Comparison of ENCODE assay signal across 8 cellular contexts in the genomic region with DNA sequence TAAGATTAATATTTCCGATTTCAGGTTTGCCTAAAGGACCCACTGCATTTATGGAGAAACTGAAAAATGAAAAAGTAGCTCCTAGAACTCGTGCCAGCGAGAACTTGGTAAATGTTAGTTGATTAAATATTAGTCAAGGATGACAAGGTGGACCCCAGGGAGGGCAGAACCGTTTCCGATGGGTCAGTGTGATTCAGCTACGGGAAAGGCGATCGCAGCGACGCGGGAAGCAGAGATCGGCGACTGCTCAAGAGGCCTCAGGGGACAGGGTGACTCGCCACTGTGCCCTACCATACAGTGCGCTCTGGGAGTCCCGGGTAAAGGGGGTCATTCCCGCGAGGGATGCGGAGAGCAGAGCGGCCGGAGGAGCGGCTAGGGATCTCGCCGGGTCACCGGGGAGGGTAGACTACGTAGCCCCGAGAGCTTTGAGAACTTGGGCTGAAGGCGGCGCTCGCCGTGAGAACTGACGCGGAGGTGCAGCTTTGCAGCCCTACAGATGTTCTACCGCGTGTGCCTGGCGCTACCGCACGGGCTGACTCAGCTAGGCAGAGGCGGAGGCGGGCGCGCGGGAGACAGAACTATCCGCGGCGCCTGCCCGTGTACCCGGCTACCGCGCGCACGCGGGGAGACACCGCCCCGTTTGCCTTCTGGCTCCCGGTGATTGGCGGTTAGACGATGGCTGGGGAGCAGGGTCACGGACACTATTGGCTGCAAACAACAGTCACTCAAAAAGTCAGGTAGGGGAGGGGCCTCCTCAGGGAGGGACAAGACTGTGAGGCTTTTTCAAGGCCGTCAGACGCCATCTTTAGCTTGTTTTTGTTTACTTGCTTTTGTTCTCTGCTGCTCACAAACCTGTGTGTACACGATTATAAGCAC. TPM values are rescaled to one million over a fixed set of nuclear protein-coding genes. Genes with fewer than 3 reads are reported as not detected.
A peak's percentile ranks its signal among the peaks of the same experiment; 100 is the strongest.
DNase-seq lines count a peak whose midpoint lies in the region; ATAC-seq and TF ChIP-seq lines count a peak whose summit lies in the region.

No MANE protein-coding gene starts in this region.

- H3K36me3 ChIP-seq in adrenal gland (replicated peaks in 1 of 2) (no peaks in the 10 kb centered on the region), heart right ventricle (no peaks in the 10 kb centered on the region)

- H3K4me1 ChIP-seq in adrenal gland (replicated peaks in 1 of 2) (peaks cover 0 to 19% of the 10 kb centered on the region in 2 donors), heart right ventricle (peaks cover 3 to 39% (median 25%) of the 10 kb centered on the region in 9 donors)

- DNase-seq in NCI-H1417 treated with DMSO at 0.1 percent for 48 hours (lab: John Stamatoyannopoulos, UW) (peak; percentile 99), SW480 (ENCODE audit: low spot score) (peak; percentile 97), adrenal gland (peak; percentile 97 to 99 (median 98)), heart right ventricle (peak; percentile 94 to 98), posterior vena cava (ENCODE audit: low spot score) (peak; percentile 98), ureter (ENCODE audit: low spot score) (peak; percentile 98)

- no peaks in the 10 kb centered on the region for H3K9me3 ChIP-seq in adrenal gland (replicated peaks in 1 of 3)
- H3K9me3 ChIP-seq in heart right ventricle = no peaks in the 10 kb centered on the region

- ATAC-seq in HG02763 (IDR thresholded peaks at IDR 0.05; ENCODE audit: unreplicated experiment) (peak; percentile 93), heart right ventricle (peak; percentile 99 to 100 (median 99))

- H3K27ac ChIP-seq in adrenal gland = peak overlapping the region; percentile 55 to 97 (median 76)
- H3K27ac ChIP-seq in heart right ventricle = peak overlapping the region; percentile 86 to 98 (median 96)

- 0 to 1% (median 1%) methylated on average over 16 to 62 of the region's 62 CpGs for WGBS in adrenal gland, 4 donors
- 1% methylated on average over 62 of the region's 62 CpGs for WGBS in heart right ventricle, 2 donors

- peak; percentile 52 to 89 for TF ChIP-seq POLR2A in adrenal gland (IDR thresholded peaks at IDR 0.05)

- intact Hi-C loops in adrenal gland (cut with DNase I) (no loop called here), heart right ventricle (cut with DNase I) (loop anchor here in 4 of 10 donors (2.0 kb wide), 1 partner anchor 28 kb away; the partner anchor contains the start of gene PSMB5 (in 4 of the 4)), posterior vena cava (cut with DNase I) (no loop called here)

- H3K4me3 ChIP-seq in adrenal gland = peak overlapping the region; percentile 1 to 64 (median 48)
- H3K4me3 ChIP-seq in heart right ventricle = peak overlapping the region; percentile 53 to 91 (median 75)

- TF ChIP-seq CTCF in GM12874 (IDR thresholded peaks at IDR 0.05; ENCODE audit: insufficient read depth, low read depth, low read length) = peak; percentile 49
- peak in 2 of 6 experiments; percentile 17 to 30 for TF ChIP-seq CTCF in adrenal gland (IDR thresholded peaks at IDR 0.05)
- peak in 4 of 9 donors; percentile 32 to 50 (median 42) for TF ChIP-seq CTCF in heart right ventricle (IDR thresholded peaks at IDR 0.05)

- H3K27me3 ChIP-seq in adrenal gland (no peaks in the 10 kb centered on the region), heart right ventricle (no peaks in the 10 kb centered on the region)

RNA-seq across cellular contexts. Expression of gene C14orf93, which starts 3.2 kb away (rescaled TPM):
- total RNA-seq in adrenal gland (10 to 100 TPM in 2 of 8 donors, 1 to 10 TPM in 6; 4.0 to 12.4 (median 7.7) TPM), heart right ventricle (1 to 10 TPM; 3.2 to 6.2 (median 4.8) TPM), posterior vena cava (1 to 10 TPM; 3.8 to 5.7 TPM), ureter (10.8 TPM)
- polyA plus RNA-seq in adrenal gland (10 to 100 TPM in 1 of 3 donors, 1 to 10 TPM in 2; 2.9 to 12.5 (median 7.5) TPM), heart right ventricle (1 to 10 TPM; 3.2 to 6.7 TPM)

RNA-seq across cellular contexts. Expression of gene AJUBA, which starts 24.4 kb away (rescaled TPM):
- 10 to 100 TPM in 3 of 8 donors, 1 to 10 TPM in 5; 2.0 to 12.6 (median 7.3) TPM for total RNA-seq in adrenal gland
- 1 to 10 TPM; 1.4 to 3.6 (median 2.3) TPM for polyA plus RNA-seq in adrenal gland
- 10 to 100 TPM in 6 of 10 donors, 1 to 10 TPM in 4; 5.6 to 25.9 (median 11.1) TPM for total RNA-seq in heart right ventricle
- 1 to 10 TPM; 5.3 to 6.0 TPM for polyA plus RNA-seq in heart right ventricle
- total RNA-seq in posterior vena cava = 1 to 10 TPM; 5.1 to 6.4 TPM
- 39.9 TPM for total RNA-seq in ureter

RNA-seq across cellular contexts. Expression of gene PSMB5, which starts 27.9 kb away (rescaled TPM):
- total RNA-seq in adrenal gland (100 to 1,000 TPM; 114 to 251 (median 139) TPM), heart right ventricle (100 to 1,000 TPM; 111 to 141 (median 122) TPM), posterior vena cava (10 to 100 TPM; 71.5 to 78.8 TPM), ureter (67.6 TPM)
- polyA plus RNA-seq in adrenal gland (100 to 1,000 TPM in 1 of 3 donors, 10 to 100 TPM in 2; 55.4 to 175 (median 75.4) TPM), heart right ventricle (100 to 1,000 TPM in 1 of 2 donors, 10 to 100 TPM in 1; 35.6 to 206 TPM)

RNA-seq across cellular contexts. Expression of gene PSMB11, which starts 35.2 kb away (rescaled TPM):
- total RNA-seq in adrenal gland = not detected
- polyA plus RNA-seq in adrenal gland = not detected
- total RNA-seq in heart right ventricle = not detected
- not detected for polyA plus RNA-seq in heart right ventricle
- total RNA-seq in posterior vena cava = not detected
- not detected for total RNA-seq in ureter

RNA-seq across cellular contexts. Expression of gene HAUS4, which starts 49.9 kb away (rescaled TPM):
- total RNA-seq in adrenal gland = 10 to 100 TPM; 16.8 to 72.2 (median 40.9) TPM
- polyA plus RNA-seq in adrenal gland = 10 to 100 TPM; 11.2 to 20.4 (median 20.0) TPM
- total RNA-seq in heart right ventricle = 10 to 100 TPM; 13.2 to 30.9 (median 19.3) TPM
- 10 to 100 TPM; 14.9 to 18.2 TPM for polyA plus RNA-seq in heart right ventricle
- 10 to 100 TPM; 18.0 to 29.2 TPM for total RNA-seq in posterior vena cava
- total RNA-seq in ureter = 29.2 TPM

Comparison
In these comparisons a context has a peak if more than half of its experiments do, and no peak if none do; other contexts are left out.
1. Peak in every context shown above with its lines: DNase-seq, ATAC-seq, H3K4me3 ChIP-seq and H3K27ac ChIP-seq.